1 cellular context compared by ENCODE assay signal in the genomic region with DNA sequence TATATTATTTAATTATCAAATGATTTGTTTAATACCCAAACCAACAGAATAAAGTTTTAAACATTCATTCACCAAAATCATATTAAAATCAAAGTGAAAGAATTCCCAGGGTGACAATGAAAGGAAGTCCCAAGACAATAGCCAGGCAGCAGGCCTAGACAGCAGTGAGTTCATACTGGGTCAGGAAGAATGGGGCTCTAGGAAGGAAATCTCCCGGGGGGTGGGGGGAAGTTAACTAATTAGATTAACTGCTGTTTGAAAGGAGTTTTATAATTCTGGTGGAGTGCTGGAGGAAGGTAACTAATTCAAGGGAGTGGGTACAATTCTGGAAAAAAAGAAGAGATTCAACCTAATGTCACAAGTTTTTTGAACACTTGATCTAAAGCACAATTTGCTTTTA.
TF ChIP-seq lines count a peak whose summit lies in the region.

No MANE protein-coding gene starts in this region.

TF ChIP-seq in H1, 55 proteins besides CTCF, POLR2A, EP300 and RAD21:
- no peak for TF ChIP-seq SP2 (IDR thresholded peaks at IDR 0.05; ENCODE audit: low read length)
- no peak for TF ChIP-seq BACH1 (IDR thresholded peaks at IDR 0.05; ENCODE audit: low read length)
- TF ChIP-seq, protein P1, sequence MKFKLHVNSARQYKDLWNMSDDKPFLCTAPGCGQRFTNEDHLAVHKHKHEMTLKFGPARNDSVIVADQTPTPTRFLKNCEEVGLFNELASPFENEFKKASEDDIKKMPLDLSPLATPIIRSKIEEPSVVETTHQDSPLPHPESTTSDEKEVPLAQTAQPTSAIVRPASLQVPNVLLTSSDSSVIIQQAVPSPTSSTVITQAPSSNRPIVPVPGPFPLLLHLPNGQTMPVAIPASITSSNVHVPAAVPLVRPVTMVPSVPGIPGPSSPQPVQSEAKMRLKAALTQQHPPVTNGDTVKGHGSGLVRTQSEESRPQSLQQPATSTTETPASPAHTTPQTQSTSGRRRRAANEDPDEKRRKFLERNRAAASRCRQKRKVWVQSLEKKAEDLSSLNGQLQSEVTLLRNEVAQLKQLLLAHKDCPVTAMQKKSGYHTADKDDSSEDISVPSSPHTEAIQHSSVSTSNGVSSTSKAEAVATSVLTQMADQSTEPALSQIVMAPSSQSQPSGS (IDR thresholded peaks at IDR 0.05; ENCODE audit: low read length) = no peak
- no peak for TF ChIP-seq NRF1 (IDR thresholded peaks at IDR 0.05; ENCODE audit: low read depth, low read length)
- no peak for TF ChIP-seq CBX8 (IDR thresholded peaks at IDR 0.05; ENCODE audit: borderline replicate concordance, low read depth, low read length)
- no peak for TF ChIP-seq CHD1 (IDR thresholded peaks at IDR 0.05; ENCODE audit: low read depth, low read length)
- TF ChIP-seq SIX5 (IDR thresholded peaks at IDR 0.05; ENCODE audit: low read depth, low read length) = no peak
- TF ChIP-seq RXRA (IDR thresholded peaks at IDR 0.05; ENCODE audit: insufficient read depth, low read depth, low read length) = no peak
- TF ChIP-seq SRF (IDR thresholded peaks at IDR 0.05; ENCODE audit: low read depth, low read length) = no peak
- TF ChIP-seq POLR2AphosphoS5 (IDR thresholded peaks at IDR 0.05; ENCODE audit: low read depth, low read length) = no peak
- no peak for TF ChIP-seq RBBP5 (IDR thresholded peaks at IDR 0.05; ENCODE audit: borderline replicate concordance, low read depth, low read length)
- TF ChIP-seq CTBP2 (IDR thresholded peaks at IDR 0.05; ENCODE audit: borderline replicate concordance, insufficient read depth, insufficient read length, low read length) = no peak
